ENCODE assay signal across 9 cellular contexts in genomic region chr22:31210830-31211503, GRCh38. TPM values are rescaled to one million over a fixed set of nuclear protein-coding genes. Genes with fewer than 3 reads are reported as not detected.
DNase-seq lines count a peak whose midpoint lies in the region; ATAC-seq, FAIRE-seq and TF ChIP-seq lines count a peak whose summit lies in the region.
"Had no signal": no experiment of that assay in that cellular context is flagged by ENCODE, and none has a peak within 500 bp of the region (broad histone marks: within the 10 kb centered on the region; RNA-seq: fewer than 3 reads in every experiment).

No MANE protein-coding gene starts in this region.

- CTCF ChIA-PET in endothelial cell of umbilical vein (lab: Charles Lee), result interaction anchor here (0.7 to 6.8 kb wide), 20 partner anchors 8 to 134 kb away, joined by 3 to 181 read pairs (median 7); partner anchors contain the start of genes PIK3IP1, RNF185 and SELENOM

- no TSS peak for BruUV-seq in endothelial cell of umbilical vein (replicated peaks; lab: Mats Ljungman, UMichigan)

- no peak for TF ChIP-seq CTCF in DND-41 (IDR thresholded peaks at IDR 0.05; ENCODE audit: borderline replicate concordance, extremely low read depth, low read length, poor library complexity, severe bottlenecking)
- no peak for TF ChIP-seq CTCF in RWPE2 (IDR thresholded peaks at IDR 0.05; ENCODE audit: poor library complexity, severe bottlenecking)
- no peak for TF ChIP-seq CTCF in endothelial cell of umbilical vein (IDR thresholded peaks at IDR 0.05; ENCODE audit: extremely low read depth in 1 of 2, insufficient read depth in 1 of 2, low read depth in 1 of 2, low read length in 2 of 2)

- DNase-seq in DND-41 (no peak), RWPE2 (ENCODE audit: low spot score) (no peak), endothelial cell of umbilical vein (ENCODE audit: low read depth, low spot score) (peak; percentile 68), H4 (ENCODE audit: low spot score) (no peak), medulla oblongata (ENCODE audit: extremely low spot score) (no peak)
- DNase-seq: testis had no signal

- H3K27ac ChIP-seq in DND-41 (ENCODE audit: low read length) (no peak overlapping the region), RWPE2 (ENCODE audit: poor library complexity, severe bottlenecking) (peak overlapping the region; percentile 57), endothelial cell of umbilical vein (ENCODE audit: insufficient read depth, low read depth, low read length) (peak overlapping the region; percentile 93), rectal smooth muscle tissue (ENCODE audit: low read depth, low read length) (peak overlapping the region; percentile 58)

- no peaks in the 10 kb centered on the region for H4K20me1 ChIP-seq in DND-41 (ENCODE audit: insufficient read depth, low read length)
- no peaks in the 10 kb centered on the region for H4K20me1 ChIP-seq in endothelial cell of umbilical vein (replicated peaks; ENCODE audit: control insufficient read depth, extremely low read depth, insufficient read depth, low read length)

- H3K4me1 ChIP-seq in DND-41 (ENCODE audit: insufficient read depth, low read length) (peaks cover 24% of the 10 kb centered on the region), RWPE2 (ENCODE audit: insufficient read depth, poor library complexity, severe bottlenecking) (peaks cover 21% of the 10 kb centered on the region), endothelial cell of umbilical vein (ENCODE audit: control insufficient read depth, extremely low read depth, insufficient read depth, low read length) (peaks cover 49% of the 10 kb centered on the region), rectal smooth muscle tissue (ENCODE audit: control insufficient read depth, insufficient read depth, low read length) (peaks cover 14% of the 10 kb centered on the region)

- no peak for ATAC-seq in DND-41 (ENCODE audit: insufficient read depth, low read depth)
- ATAC-seq in RWPE2 (ENCODE audit: low read depth), result no peak
- ATAC-seq in GM19452 (IDR thresholded peaks at IDR 0.05; ENCODE audit: unreplicated experiment), result no peak
- no peak for ATAC-seq in HG03045 (IDR thresholded peaks at IDR 0.05; ENCODE audit: unreplicated experiment)

- FAIRE-seq in endothelial cell of umbilical vein (lab: Jason Lieb, UNC), result peak; percentile 85

- H3K36me3 ChIP-seq in DND-41 (ENCODE audit: insufficient read depth, low read length), result no peaks in the 10 kb centered on the region
- peaks cover 11% of the 10 kb centered on the region for H3K36me3 ChIP-seq in RWPE2 (ENCODE audit: low read depth)
- H3K36me3 ChIP-seq in endothelial cell of umbilical vein (ENCODE audit: control insufficient read depth in 2 of 2, extremely low read depth in 1 of 2, insufficient read depth in 2 of 2, low read length in 2 of 2), result peaks cover 0 to 3% of the 10 kb centered on the region in 2 experiments
- H3K36me3 ChIP-seq in rectal smooth muscle tissue (ENCODE audit: control insufficient read depth, insufficient read depth, low read length), result peaks cover 5% of the 10 kb centered on the region

- H3K27me3 ChIP-seq in DND-41 (ENCODE audit: insufficient read depth, low read length, poor library complexity) (no peaks in the 10 kb centered on the region), RWPE2 (ENCODE audit: insufficient read depth, poor library complexity, severe bottlenecking) (no peaks in the 10 kb centered on the region), endothelial cell of umbilical vein (ENCODE audit: control insufficient read depth in 2 of 2, insufficient read depth in 2 of 2, low read length in 2 of 2) (no peaks in the 10 kb centered on the region), rectal smooth muscle tissue (ENCODE audit: control insufficient read depth, insufficient read depth, low read length) (no peaks in the 10 kb centered on the region)
- H3K27me3 ChIP-seq: testis had no signal

- peak overlapping the region; percentile 68 for H3K4me2 ChIP-seq in DND-41 (ENCODE audit: insufficient read depth, low read length)
- H3K4me2 ChIP-seq in endothelial cell of umbilical vein (ENCODE audit: insufficient read depth, low read length), result peak overlapping the region; percentile 61

- TF ChIP-seq POLR2A in endothelial cell of umbilical vein (IDR thresholded peaks at IDR 0.05; ENCODE audit: low read depth, low read length), result no peak

- POLR2A ChIA-PET in endothelial cell of umbilical vein (lab: Charles Lee), result interaction anchor here (1.6 kb wide), 1 partner anchor 22 kb away, joined by 4 read pairs; no protein-coding TSS in a partner anchor

- H2AFZ ChIP-seq in DND-41 (ENCODE audit: low read depth, low read length), result peak overlapping the region; percentile 90
- H2AFZ ChIP-seq in endothelial cell of umbilical vein (ENCODE audit: low read depth, low read length), result no peak overlapping the region

- no peaks in the 10 kb centered on the region for H3K9me1 ChIP-seq in endothelial cell of umbilical vein (replicated peaks; ENCODE audit: control insufficient read depth, extremely low read depth, insufficient read depth, low read length)

- peak overlapping the region in 1 of 2 experiments; percentile 88; a peak in 2 of 4 replicates for H3K4me3 ChIP-seq in DND-41 (ENCODE audit: low read depth in 1 of 2, low read length in 2 of 2)
- H3K4me3 ChIP-seq in RWPE2 (ENCODE audit: severe bottlenecking), result no peak overlapping the region
- H3K4me3 ChIP-seq in endothelial cell of umbilical vein (replicated peaks in 1 of 3; ENCODE audit: insufficient read depth in 1 of 3, low read depth in 1 of 3, low read length in 3 of 3), result no peak overlapping the region
- H3K4me3 ChIP-seq in rectal smooth muscle tissue (ENCODE audit: low read length), result no peak overlapping the region

- H3K9me3 ChIP-seq in DND-41 (ENCODE audit: insufficient read depth, low read length, severe bottlenecking), result no peaks in the 10 kb centered on the region
- H3K9me3 ChIP-seq in RWPE2 (ENCODE audit: severe bottlenecking), result no peaks in the 10 kb centered on the region
- no peaks in the 10 kb centered on the region for H3K9me3 ChIP-seq in endothelial cell of umbilical vein (replicated peaks; ENCODE audit: control insufficient read depth, insufficient read depth, low read length)
- H3K9me3 ChIP-seq: testis had no signal

- H3K9ac ChIP-seq in DND-41 (ENCODE audit: low read depth, low read length) (peak overlapping the region; percentile 92), endothelial cell of umbilical vein (replicated peaks; ENCODE audit: extremely low read depth, insufficient read depth, low read length) (peak overlapping the region; percentile 59), rectal smooth muscle tissue (ENCODE audit: low read length) (no peak overlapping the region)

- H3K79me2 ChIP-seq in DND-41 (ENCODE audit: insufficient read depth, low read length) (peaks cover 19% of the 10 kb centered on the region), endothelial cell of umbilical vein (ENCODE audit: control insufficient read depth, insufficient read depth, low read length) (peaks cover 38% of the 10 kb centered on the region)

- intact Hi-C loops in endothelial cell of umbilical vein (cut with micrococcal nuclease), result loop anchor here (1.0 to 5.0 kb wide), 4 partner anchors 38 to 104 kb away; partner anchors contain the start of genes PIK3IP1 and SELENOM

- dilution Hi-C loops in endothelial cell of umbilical vein (cut with MboI; ENCODE audit: extremely low pct_ligation_motif_present, low sequenced_read_pairs), result no loop called here

TF ChIP-seq in endothelial cell of umbilical vein, 7 proteins besides CTCF, POLR2A, EP300 and RAD21:
- TF ChIP-seq GATA2 (IDR thresholded peaks at IDR 0.05; ENCODE audit: insufficient read depth, insufficient read length, low read depth, low read length) (peak; percentile 65), JUN (IDR thresholded peaks at IDR 0.05; ENCODE audit: borderline replicate concordance, insufficient read depth, insufficient read length, low read depth) (no peak), POLR2AphosphoS5 (IDR thresholded peaks at IDR 0.05; ENCODE audit: insufficient read depth, low read depth, low read length) (peak; percentile 74), MYC (IDR thresholded peaks at IDR 0.05; ENCODE audit: low read depth, low read length) (no peak), EZH2 (IDR thresholded peaks at IDR 0.05; ENCODE audit: borderline replicate concordance, low read depth, low read length, severe bottlenecking) (no peak)

RNA-seq across cellular contexts. Expression of gene LIMK2, which starts 1.1 kb away (rescaled TPM):
- total RNA-seq in endothelial cell of umbilical vein, result 71.7 and 76.7 TPM in 2 replicates
- polyA plus RNA-seq in endothelial cell of umbilical vein, result 19.4 and 23.2 TPM in 2 replicates
- polyA plus RNA-seq in endothelial cell of umbilical vein (2011; cell fraction: cytosol; rRNA removed), result 18.1 and 19.6 TPM in 2 replicates
- polyA plus RNA-seq in endothelial cell of umbilical vein (2011; cell fraction: nucleus; rRNA removed), result 86.3 and 93.0 TPM in 2 replicates
- 29.6 and 37.8 TPM in 2 replicates for polyA plus RNA-seq in endothelial cell of umbilical vein (2012)
- 46.1 and 47.6 TPM in 2 replicates for polyA minus RNA-seq in endothelial cell of umbilical vein
- polyA minus RNA-seq in endothelial cell of umbilical vein (2011; cell fraction: cytosol; rRNA and poly(A)+ RNA removed), result 1.6 TPM
- 47.3 and 65.9 TPM in 2 replicates for polyA minus RNA-seq in endothelial cell of umbilical vein (2011; cell fraction: nucleus; rRNA and poly(A)+ RNA removed)
- 3.8 and 4.9 TPM in 2 replicates for total RNA-seq in H4 (2014; rRNA removed; shearing (Covaris generic))

RNA-seq across cellular contexts. Expression of gene RNF185, which starts 51.0 kb away (rescaled TPM):
- 28.5 and 29.7 TPM in 2 replicates for total RNA-seq in endothelial cell of umbilical vein
- 30.5 and 35.4 TPM in 2 replicates for polyA plus RNA-seq in endothelial cell of umbilical vein
- polyA plus RNA-seq in endothelial cell of umbilical vein (2011; cell fraction: cytosol; rRNA removed), result 25.3 and 30.1 TPM in 2 replicates
- 33.8 and 35.9 TPM in 2 replicates for polyA plus RNA-seq in endothelial cell of umbilical vein (2011; cell fraction: nucleus; rRNA removed)
- 20.5 and 24.0 TPM in 2 replicates for polyA plus RNA-seq in endothelial cell of umbilical vein (2012)
- 47.5 and 49.4 TPM in 2 replicates for polyA minus RNA-seq in endothelial cell of umbilical vein
- polyA minus RNA-seq in endothelial cell of umbilical vein (2011; cell fraction: cytosol; rRNA and poly(A)+ RNA removed), result 5.9 TPM
- 13.4 and 16.1 TPM in 2 replicates for polyA minus RNA-seq in endothelial cell of umbilical vein (2011; cell fraction: nucleus; rRNA and poly(A)+ RNA removed)
- 16.5 and 17.7 TPM in 2 replicates for total RNA-seq in H4 (2014; rRNA removed; shearing (Covaris generic))

Comparison
In these comparisons a context has a peak if more than half of its experiments do, and no peak if none do; other contexts are left out.
1. RNA of gene LIMK2, which starts 1.1 kb away (total RNA-seq): 71.7 to 76.7 TPM in endothelial cell of umbilical vein; 3.8 to 4.9 TPM in H4; every median in the first group is over 10 times any median in the second.